In the genomic region with DNA sequence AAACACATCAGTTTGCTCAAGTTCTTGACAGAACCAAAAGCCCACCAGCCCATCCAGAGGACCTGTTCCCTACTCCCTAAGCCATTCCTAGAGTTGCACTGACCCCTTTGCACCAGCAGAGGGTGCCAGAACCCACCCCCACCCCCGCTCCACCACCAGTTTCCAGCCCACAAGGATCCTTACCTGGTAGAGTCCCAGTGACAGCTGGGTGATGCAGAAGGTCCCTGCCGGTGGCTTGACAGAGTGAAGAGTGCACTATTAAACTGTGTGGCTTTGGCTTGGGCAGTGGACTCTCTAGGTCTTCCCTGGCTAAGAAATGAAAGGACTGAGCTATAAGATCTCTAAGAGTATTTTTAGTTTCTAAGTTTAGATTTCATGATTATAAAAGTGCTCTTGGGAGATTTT, we compare ENCODE assay signal across 8 cellular contexts.
DNase-seq lines count a peak whose midpoint lies in the region; ATAC-seq and TF ChIP-seq lines count a peak whose summit lies in the region.

No MANE protein-coding gene starts in this region.

- WGBS in prostate gland = 5% methylated on average over 2 of the region's 2 CpGs

- no peak for ATAC-seq in GM21381 (IDR thresholded peaks at IDR 0.05; ENCODE audit: unreplicated experiment)

- no peak overlapping the region for H3K9ac ChIP-seq in KMS-11

- no peak overlapping the region for H3K27ac ChIP-seq in KMS-11
- no peak overlapping the region for H3K27ac ChIP-seq in prostate gland
- H3K27ac ChIP-seq in vagina = no peak overlapping the region

- TF ChIP-seq POLR2A in prostate gland (IDR thresholded peaks at IDR 0.05) (no peak), vagina (IDR thresholded peaks at IDR 0.05) (no peak)

- intact Hi-C loops in prostate gland (cut with DNase I) = loop anchor here (5.0 to 10.0 kb wide), 2 partner anchors 53 to 420 kb away; no protein-coding TSS in a partner anchor
- intact Hi-C loops in vagina (cut with DNase I) = no loop called here

- H3K36me3 ChIP-seq in KMS-11 (ENCODE audit: insufficient read depth) (no peaks in the 10 kb centered on the region), prostate gland (no peaks in the 10 kb centered on the region), vagina (no peaks in the 10 kb centered on the region)

- H3K9me3 ChIP-seq in prostate gland (no peaks in the 10 kb centered on the region), vagina (no peaks in the 10 kb centered on the region)

- peak overlapping the region; percentile 19; the same call in 1 of the 2 replicates for H3K4me2 ChIP-seq in KMS-11

- H3K4me1 ChIP-seq in KMS-11 (ENCODE audit: low read depth, poor library complexity, severe bottlenecking) (peaks cover 10% of the 10 kb centered on the region), prostate gland (replicated peaks) (no peaks in the 10 kb centered on the region), vagina (no peaks in the 10 kb centered on the region)

- peak overlapping the region; percentile 1; the same call in 1 of the 2 replicates for H2AFZ ChIP-seq in KMS-11 (ENCODE audit: low read depth)

- H3K79me2 ChIP-seq in KMS-11 (ENCODE audit: insufficient read depth, low read depth) = no peaks in the 10 kb centered on the region

- DNase-seq in ELF-1 (ENCODE audit: low read depth, low spot score) (peak; percentile 89), SHP77 treated with DMSO at 0.1 percent for 48 hours (lab: John Stamatoyannopoulos, UW) (peak; percentile 31), glomerular visceral epithelial cell (ENCODE audit: extremely low spot score) (peak; percentile 64), prostate gland (ENCODE audit: low spot score) (peak; percentile 32), vagina (ENCODE audit: extremely low spot score in 2 of 2) (no peak)
- peak; percentile 84 for DNase-seq in activated effector memory CD4-positive, alpha-beta T cell treated with anti-CD3 and anti-CD28 coated beads, Interleukin-2, amount 50 U/mL, for 16 hours

- H3K4me3 ChIP-seq in KMS-11 (IDR thresholded peaks at IDR 0.05; ENCODE audit: insufficient read depth, low read depth, low read length) (no peak overlapping the region), prostate gland (no peak overlapping the region), vagina (no peak overlapping the region)

- no peaks in the 10 kb centered on the region; the same call in 1 of the 2 replicates for H3K27me3 ChIP-seq in KMS-11 (ENCODE audit: insufficient read depth, low read depth)
- no peaks in the 10 kb centered on the region for H3K27me3 ChIP-seq in prostate gland (replicated peaks; ENCODE audit: insufficient read depth)
- no peaks in the 10 kb centered on the region for H3K27me3 ChIP-seq in vagina

- TF ChIP-seq CTCF in KMS-11 (conservative IDR thresholded peaks at IDR 0.05; ENCODE audit: low read depth, low read length) (peak; percentile 98), prostate gland (IDR thresholded peaks at IDR 0.05) (peak; percentile 63 to 85 (median 77)), vagina (IDR thresholded peaks at IDR 0.05) (peak; percentile 33 to 81 (median 79))

- H4K20me1 ChIP-seq in KMS-11 (ENCODE audit: insufficient read depth) = no peaks in the 10 kb centered on the region

Comparison
In these comparisons a context has a peak if more than half of its experiments do, and no peak if none do; other contexts are left out.
1. DNase-seq: peak in ELF-1 (single experiment), SHP77 treated with DMSO at 0.1 percent for 48 hours (single experiment), activated effector memory CD4-positive, alpha-beta T cell treated with anti-CD3 and anti-CD28 coated beads, Interleukin-2, amount 50 U/mL, for 16 hours (single experiment), glomerular visceral epithelial cell (single experiment) and prostate gland (single experiment); none in vagina (0 of 2).
2. Peak in every context shown above with its lines, with median percentiles within 50 percentile points of each other: CTCF ChIP-seq.